In the genomic region with DNA sequence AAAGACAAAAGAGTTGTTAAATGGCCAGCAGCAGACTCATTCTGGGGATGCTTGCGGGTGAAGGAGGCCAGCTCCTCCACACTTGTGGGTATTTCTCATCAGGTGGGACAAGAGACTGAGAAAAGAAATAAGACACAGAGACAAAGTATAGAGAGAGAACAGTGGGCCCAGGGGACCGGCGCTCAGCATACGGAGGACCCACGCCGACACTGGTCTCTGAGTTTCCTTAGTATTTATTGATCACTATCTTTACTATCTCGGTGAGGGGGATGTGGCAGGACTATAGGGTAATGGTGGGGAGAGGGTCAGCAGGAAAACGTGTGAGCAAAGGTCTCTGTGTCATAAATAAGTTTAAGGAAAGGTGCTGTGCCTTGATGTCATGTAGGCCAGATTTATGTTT, we compare ENCODE assay signal across 2 cellular contexts. TPM values are rescaled to one million over a fixed set of nuclear protein-coding genes. Genes with fewer than 3 reads are reported as not detected.
"Had no signal": no experiment of that assay in that cellular context is flagged by ENCODE, and none has a peak within 500 bp of the region (broad histone marks: within the 10 kb centered on the region; RNA-seq: fewer than 3 reads in every experiment).

No MANE protein-coding gene starts in this region.

RNA-seq across cellular contexts. Expression of gene KLHL6, which starts 35.2 kb away (rescaled TPM):
- total RNA-seq: fibroblast of lung, fibroblast of villous mesenchyme had no signal
- polyA plus RNA-seq: fibroblast of lung had no signal
